1 cellular context compared by ENCODE assay signal in genomic region chr12:49615725-49616124, GRCh38.
A peak's percentile ranks its signal among the peaks of the same experiment; 100 is the strongest.
TF ChIP-seq lines count a peak whose summit lies in the region.

No MANE protein-coding gene starts in this region.

TF ChIP-seq in A549, 52 proteins besides CTCF, POLR2A, EP300 and RAD21:
- TF ChIP-seq GATA3 (IDR thresholded peaks at IDR 0.05; ENCODE audit: borderline replicate concordance): peak; percentile 72; the same call in 1 of the 2 replicates
- no peak for TF ChIP-seq FOSL2 (IDR thresholded peaks at IDR 0.05)
- TF ChIP-seq FOSL2 (CRISPR knock-in tag; IDR thresholded peaks at IDR 0.05): peak; percentile 65
- TF ChIP-seq TFCP2L1 (CRISPR knock-in tag; IDR thresholded peaks at IDR 0.05): no peak
